In the genomic region with DNA sequence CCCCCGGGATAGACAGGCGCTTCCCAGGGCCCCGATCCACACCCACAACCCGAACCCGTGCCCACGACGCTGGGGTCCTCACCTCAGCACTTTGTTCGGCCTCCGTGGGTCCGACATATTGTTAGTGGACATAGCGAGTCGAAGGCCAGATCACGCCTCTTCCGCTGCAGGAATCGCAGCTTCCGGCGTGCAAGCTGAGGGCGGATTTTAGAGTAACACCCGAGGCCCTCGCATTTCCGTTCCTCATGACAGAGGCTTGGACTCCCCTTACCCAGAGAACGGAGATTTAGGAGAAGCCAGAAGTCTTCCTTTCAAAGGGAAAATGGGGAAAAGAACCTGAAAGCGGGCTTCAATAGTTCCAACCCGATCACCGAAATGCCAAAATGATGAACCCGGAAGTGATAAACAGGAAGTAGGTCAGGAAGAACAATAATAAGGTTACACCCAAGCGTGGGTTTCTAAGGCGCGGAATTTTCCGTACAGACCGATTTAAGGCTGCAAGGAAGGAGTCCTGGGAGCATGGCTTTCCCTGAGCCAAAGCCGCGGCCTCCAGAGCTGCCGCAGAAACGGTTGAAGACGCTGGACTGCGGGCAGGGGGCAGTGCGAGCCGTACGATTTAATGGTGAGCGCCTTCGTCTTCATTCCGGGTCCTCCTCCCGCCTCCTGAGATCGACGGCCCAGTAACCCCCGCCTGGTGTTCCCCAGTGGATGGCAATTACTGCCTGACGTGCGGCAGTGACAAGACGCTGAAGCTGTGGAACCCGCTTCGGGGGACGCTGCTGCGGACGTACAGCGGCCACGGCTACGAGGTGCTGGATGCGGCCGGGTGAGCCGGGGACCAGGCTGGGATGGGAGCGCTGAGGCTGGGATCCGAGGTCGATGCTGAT, we compare ENCODE assay signal across 1 cellular context.
TF ChIP-seq lines count a peak whose summit lies in the region.

No MANE protein-coding gene starts in this region.

TF ChIP-seq in HEK293, 187 proteins besides CTCF, POLR2A, EP300 and RAD21 (continued from another document and continues in another):
- TF ChIP-seq, protein P1, sequence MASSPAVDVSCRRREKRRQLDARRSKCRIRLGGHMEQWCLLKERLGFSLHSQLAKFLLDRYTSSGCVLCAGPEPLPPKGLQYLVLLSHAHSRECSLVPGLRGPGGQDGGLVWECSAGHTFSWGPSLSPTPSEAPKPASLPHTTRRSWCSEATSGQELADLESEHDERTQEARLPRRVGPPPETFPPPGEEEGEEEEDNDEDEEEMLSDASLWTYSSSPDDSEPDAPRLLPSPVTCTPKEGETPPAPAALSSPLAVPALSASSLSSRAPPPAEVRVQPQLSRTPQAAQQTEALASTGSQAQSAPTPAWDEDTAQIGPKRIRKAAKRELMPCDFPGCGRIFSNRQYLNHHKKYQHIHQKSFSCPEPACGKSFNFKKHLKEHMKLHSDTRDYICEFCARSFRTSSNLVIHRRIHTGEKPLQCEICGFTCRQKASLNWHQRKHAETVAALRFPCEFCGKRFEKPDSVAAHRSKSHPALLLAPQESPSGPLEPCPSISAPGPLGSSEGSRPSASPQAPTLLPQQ (tag by site-specific recombination; IDR thresholded peaks at IDR 0.05): peak; percentile 87
- TF ChIP-seq ZNF670 (tag by site-specific recombination; IDR thresholded peaks at IDR 0.05; ENCODE audit: low read depth) (no peak), MZF1 (tag by site-specific recombination; IDR thresholded peaks at IDR 0.05; ENCODE audit: borderline replicate concordance) (peak; percentile 36; the same call in 1 of the 2 replicates), ZSCAN30 (tag by site-specific recombination; IDR thresholded peaks at IDR 0.05) (0 out of 2 replicates have a peak, but pooled peaks have one; percentile 26), GLIS1 (tag by site-specific recombination; IDR thresholded peaks at IDR 0.05) (no peak), KLF9 (tag by site-specific recombination; IDR thresholded peaks at IDR 0.05; ENCODE audit: low read depth) (peak; percentile 85), ZNF558 (tag by site-specific recombination; IDR thresholded peaks at IDR 0.05) (peak; percentile 74; the same call in 1 of the 2 replicates), ZEB2 (tag by site-specific recombination; IDR thresholded peaks at IDR 0.05) (peak; percentile 80), ZNF623 (tag by site-specific recombination; IDR thresholded peaks at IDR 0.05) (peak; percentile 28; the same call in 1 of the 2 replicates), ZNF19 (tag by site-specific recombination; IDR thresholded peaks at IDR 0.05; ENCODE audit: low read depth) (no peak), ZNF664 (tag by site-specific recombination; IDR thresholded peaks at IDR 0.05) (peak; percentile 50; the same call in 1 of the 2 replicates), ZBTB20 (tag by site-specific recombination; IDR thresholded peaks at IDR 0.05) (0 out of 2 replicates have a peak, but pooled peaks have one; percentile 36), KLF16 (tag by site-specific recombination; IDR thresholded peaks at IDR 0.05) (peak; percentile 95), ZNF792 (tag by site-specific recombination; IDR thresholded peaks at IDR 0.05) (0 out of 2 replicates have a peak, but pooled peaks have one; percentile 37), ZNF707 (tag by site-specific recombination; IDR thresholded peaks at IDR 0.05) (no peak), ZNF473 (tag by site-specific recombination; IDR thresholded peaks at IDR 0.05) (no peak), SP7 (tag by site-specific recombination; IDR thresholded peaks at IDR 0.05) (peak; percentile 93), ZFHX2 (tag by site-specific recombination; conservative IDR thresholded peaks at IDR 0.05) (peak; percentile 93), ZNF548 (tag by site-specific recombination; IDR thresholded peaks at IDR 0.05) (no peak), ZNF24 (tag by site-specific recombination; IDR thresholded peaks at IDR 0.05) (peak; percentile 85), YY1 (tag by site-specific recombination; IDR thresholded peaks at IDR 0.05) (peak; percentile 82), ZNF292 (tag by site-specific recombination; IDR thresholded peaks at IDR 0.05; ENCODE audit: borderline replicate concordance, low read depth) (no peak), ZNF514 (tag by site-specific recombination; IDR thresholded peaks at IDR 0.05) (no peak), ZBTB7A (tag by site-specific recombination; IDR thresholded peaks at IDR 0.05; ENCODE audit: low read depth) (peak; percentile 13; the same call in 1 of the 2 replicates), MEIS1 (CRISPR knock-in tag; IDR thresholded peaks at IDR 0.05; ENCODE audit: borderline replicate concordance) (no peak), OVOL3 (tag by site-specific recombination; IDR thresholded peaks at IDR 0.05) (peak; percentile 71; the same call in 1 of the 2 replicates), ZNF311 (tag by site-specific recombination; IDR thresholded peaks at IDR 0.05; ENCODE audit: borderline replicate concordance) (no peak), ZNF768 (tag by site-specific recombination; IDR thresholded peaks at IDR 0.05) (no peak), ZNF391 (tag by site-specific recombination; IDR thresholded peaks at IDR 0.05; ENCODE audit: borderline replicate concordance, low read depth) (peak; percentile 96), ZNF10 (tag by site-specific recombination; IDR thresholded peaks at IDR 0.05) (peak; percentile 10; the same call in 1 of the 2 replicates)
- TF ChIP-seq, protein P2, sequence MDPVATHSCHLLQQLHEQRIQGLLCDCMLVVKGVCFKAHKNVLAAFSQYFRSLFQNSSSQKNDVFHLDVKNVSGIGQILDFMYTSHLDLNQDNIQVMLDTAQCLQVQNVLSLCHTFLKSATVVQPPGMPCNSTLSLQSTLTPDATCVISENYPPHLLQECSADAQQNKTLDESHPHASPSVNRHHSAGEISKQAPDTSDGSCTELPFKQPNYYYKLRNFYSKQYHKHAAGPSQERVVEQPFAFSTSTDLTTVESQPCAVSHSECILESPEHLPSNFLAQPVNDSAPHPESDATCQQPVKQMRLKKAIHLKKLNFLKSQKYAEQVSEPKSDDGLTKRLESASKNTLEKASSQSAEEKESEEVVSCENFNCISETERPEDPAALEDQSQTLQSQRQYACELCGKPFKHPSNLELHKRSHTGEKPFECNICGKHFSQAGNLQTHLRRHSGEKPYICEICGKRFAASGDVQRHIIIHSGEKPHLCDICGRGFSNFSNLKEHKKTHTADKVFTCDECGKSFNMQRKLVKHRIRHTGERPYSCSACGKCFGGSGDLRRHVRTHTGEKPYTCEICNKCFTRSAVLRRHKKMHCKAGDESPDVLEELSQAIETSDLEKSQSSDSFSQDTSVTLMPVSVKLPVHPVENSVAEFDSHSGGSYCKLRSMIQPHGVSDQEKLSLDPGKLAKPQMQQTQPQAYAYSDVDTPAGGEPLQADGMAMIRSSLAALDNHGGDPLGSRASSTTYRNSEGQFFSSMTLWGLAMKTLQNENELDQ (tag by site-specific recombination; IDR thresholded peaks at IDR 0.05; ENCODE audit: low read depth): no peak
- TF ChIP-seq, protein P3, sequence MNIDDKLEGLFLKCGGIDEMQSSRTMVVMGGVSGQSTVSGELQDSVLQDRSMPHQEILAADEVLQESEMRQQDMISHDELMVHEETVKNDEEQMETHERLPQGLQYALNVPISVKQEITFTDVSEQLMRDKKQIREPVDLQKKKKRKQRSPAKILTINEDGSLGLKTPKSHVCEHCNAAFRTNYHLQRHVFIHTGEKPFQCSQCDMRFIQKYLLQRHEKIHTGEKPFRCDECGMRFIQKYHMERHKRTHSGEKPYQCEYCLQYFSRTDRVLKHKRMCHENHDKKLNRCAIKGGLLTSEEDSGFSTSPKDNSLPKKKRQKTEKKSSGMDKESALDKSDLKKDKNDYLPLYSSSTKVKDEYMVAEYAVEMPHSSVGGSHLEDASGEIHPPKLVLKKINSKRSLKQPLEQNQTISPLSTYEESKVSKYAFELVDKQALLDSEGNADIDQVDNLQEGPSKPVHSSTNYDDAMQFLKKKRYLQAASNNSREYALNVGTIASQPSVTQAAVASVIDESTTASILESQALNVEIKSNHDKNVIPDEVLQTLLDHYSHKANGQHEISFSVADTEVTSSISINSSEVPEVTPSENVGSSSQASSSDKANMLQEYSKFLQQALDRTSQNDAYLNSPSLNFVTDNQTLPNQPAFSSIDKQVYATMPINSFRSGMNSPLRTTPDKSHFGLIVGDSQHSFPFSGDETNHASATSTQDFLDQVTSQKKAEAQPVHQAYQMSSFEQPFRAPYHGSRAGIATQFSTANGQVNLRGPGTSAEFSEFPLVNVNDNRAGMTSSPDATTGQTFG (tag by site-specific recombination; IDR thresholded peaks at IDR 0.05; ENCODE audit: borderline replicate concordance): 0 out of 2 replicates have a peak, but pooled peaks have one; percentile 60
- TF ChIP-seq, protein P4, sequence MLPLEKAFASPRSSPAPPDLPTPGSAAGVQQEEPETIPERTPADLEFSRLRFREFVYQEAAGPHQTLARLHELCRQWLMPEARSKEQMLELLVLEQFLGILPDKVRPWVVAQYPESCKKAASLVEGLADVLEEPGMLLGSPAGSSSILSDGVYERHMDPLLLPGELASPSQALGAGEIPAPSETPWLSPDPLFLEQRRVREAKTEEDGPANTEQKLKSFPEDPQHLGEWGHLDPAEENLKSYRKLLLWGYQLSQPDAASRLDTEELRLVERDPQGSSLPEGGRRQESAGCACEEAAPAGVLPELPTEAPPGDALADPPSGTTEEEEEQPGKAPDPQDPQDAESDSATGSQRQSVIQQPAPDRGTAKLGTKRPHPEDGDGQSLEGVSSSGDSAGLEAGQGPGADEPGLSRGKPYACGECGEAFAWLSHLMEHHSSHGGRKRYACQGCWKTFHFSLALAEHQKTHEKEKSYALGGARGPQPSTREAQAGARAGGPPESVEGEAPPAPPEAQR (tag by site-specific recombination; IDR thresholded peaks at IDR 0.05): peak; percentile 59; the same call in 1 of the 2 replicates
- TF ChIP-seq, protein P5, sequence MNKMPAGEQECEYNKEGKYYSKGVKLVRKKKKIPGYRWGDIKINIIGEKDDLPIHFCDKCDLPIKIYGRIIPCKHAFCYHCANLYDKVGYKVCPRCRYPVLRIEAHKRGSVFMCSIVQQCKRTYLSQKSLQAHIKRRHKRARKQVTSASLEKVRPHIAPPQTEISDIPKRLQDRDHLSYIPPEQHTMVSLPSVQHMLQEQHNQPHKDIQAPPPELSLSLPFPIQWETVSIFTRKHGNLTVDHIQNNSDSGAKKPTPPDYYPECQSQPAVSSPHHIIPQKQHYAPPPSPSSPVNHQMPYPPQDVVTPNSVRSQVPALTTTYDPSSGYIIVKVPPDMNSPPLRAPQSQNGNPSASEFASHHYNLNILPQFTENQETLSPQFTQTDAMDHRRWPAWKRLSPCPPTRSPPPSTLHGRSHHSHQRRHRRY (tag by site-specific recombination; IDR thresholded peaks at IDR 0.05): 0 out of 2 replicates have a peak, but pooled peaks have one; percentile 3
- TF ChIP-seq, protein P6, sequence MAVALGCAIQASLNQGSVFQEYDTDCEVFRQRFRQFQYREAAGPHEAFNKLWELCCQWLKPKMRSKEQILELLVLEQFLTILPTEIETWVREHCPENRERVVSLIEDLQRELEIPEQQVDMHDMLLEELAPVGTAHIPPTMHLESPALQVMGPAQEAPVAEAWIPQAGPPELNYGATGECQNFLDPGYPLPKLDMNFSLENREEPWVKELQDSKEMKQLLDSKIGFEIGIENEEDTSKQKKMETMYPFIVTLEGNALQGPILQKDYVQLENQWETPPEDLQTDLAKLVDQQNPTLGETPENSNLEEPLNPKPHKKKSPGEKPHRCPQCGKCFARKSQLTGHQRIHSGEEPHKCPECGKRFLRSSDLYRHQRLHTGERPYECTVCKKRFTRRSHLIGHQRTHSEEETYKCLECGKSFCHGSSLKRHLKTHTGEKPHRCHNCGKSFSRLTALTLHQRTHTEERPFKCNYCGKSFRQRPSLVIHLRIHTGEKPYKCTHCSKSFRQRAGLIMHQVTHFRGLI (tag by site-specific recombination; IDR thresholded peaks at IDR 0.05): peak; percentile 75; the same call in 1 of the 2 replicates
- TF ChIP-seq, protein P7, sequence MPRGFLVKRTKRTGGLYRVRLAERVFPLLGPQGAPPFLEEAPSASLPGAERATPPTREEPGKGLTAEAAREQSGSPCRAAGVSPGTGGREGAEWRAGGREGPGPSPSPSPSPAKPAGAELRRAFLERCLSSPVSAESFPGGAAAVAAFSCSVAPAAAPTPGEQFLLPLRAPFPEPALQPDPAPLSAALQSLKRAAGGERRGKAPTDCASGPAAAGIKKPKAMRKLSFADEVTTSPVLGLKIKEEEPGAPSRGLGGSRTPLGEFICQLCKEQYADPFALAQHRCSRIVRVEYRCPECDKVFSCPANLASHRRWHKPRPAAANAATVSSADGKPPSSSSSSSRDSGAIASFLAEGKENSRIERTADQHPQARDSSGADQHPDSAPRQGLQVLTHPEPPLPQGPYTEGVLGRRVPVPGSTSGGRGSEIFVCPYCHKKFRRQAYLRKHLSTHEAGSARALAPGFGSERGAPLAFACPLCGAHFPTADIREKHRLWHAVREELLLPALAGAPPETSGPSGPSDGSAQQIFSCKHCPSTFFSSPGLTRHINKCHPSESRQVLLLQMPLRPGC (tag by site-specific recombination; IDR thresholded peaks at IDR 0.05): peak; percentile 80
- TF ChIP-seq, protein P8, sequence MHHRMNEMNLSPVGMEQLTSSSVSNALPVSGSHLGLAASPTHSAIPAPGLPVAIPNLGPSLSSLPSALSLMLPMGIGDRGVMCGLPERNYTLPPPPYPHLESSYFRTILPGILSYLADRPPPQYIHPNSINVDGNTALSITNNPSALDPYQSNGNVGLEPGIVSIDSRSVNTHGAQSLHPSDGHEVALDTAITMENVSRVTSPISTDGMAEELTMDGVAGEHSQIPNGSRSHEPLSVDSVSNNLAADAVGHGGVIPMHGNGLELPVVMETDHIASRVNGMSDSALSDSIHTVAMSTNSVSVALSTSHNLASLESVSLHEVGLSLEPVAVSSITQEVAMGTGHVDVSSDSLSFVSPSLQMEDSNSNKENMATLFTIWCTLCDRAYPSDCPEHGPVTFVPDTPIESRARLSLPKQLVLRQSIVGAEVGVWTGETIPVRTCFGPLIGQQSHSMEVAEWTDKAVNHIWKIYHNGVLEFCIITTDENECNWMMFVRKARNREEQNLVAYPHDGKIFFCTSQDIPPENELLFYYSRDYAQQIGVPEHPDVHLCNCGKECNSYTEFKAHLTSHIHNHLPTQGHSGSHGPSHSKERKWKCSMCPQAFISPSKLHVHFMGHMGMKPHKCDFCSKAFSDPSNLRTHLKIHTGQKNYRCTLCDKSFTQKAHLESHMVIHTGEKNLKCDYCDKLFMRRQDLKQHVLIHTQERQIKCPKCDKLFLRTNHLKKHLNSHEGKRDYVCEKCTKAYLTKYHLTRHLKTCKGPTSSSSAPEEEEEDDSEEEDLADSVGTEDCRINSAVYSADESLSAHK (tag by site-specific recombination; IDR thresholded peaks at IDR 0.05): peak; percentile 42; the same call in 1 of the 2 replicates
